ENCODE assay signal across 2 cellular contexts in genomic region chr3:11725340-11725641, GRCh38.
TF ChIP-seq lines count a peak whose summit lies in the region.

No MANE protein-coding gene starts in this region.

TF ChIP-seq in HEK293, 187 proteins besides CTCF, POLR2A, EP300 and RAD21:
- TF ChIP-seq ZNF513 (tag by site-specific recombination; IDR thresholded peaks at IDR 0.05) (peak; percentile 77), EGR2 (tag by site-specific recombination; IDR thresholded peaks at IDR 0.05; ENCODE audit: low read depth) (peak; percentile 52), ZFHX2 (tag by site-specific recombination; conservative IDR thresholded peaks at IDR 0.05) (0 out of 2 replicates have a peak, but pooled peaks have one; percentile 1)
TF ChIP-seq in HEK293: peak in this region for 3; not testable (repeated sequence) for 184.

TF ChIP-seq in K562, 482 proteins besides CTCF, POLR2A, EP300 and RAD21:
- peak; percentile 67 for TF ChIP-seq ZNF512 (tag; IDR thresholded peaks at IDR 0.05)
